In the genomic region with DNA sequence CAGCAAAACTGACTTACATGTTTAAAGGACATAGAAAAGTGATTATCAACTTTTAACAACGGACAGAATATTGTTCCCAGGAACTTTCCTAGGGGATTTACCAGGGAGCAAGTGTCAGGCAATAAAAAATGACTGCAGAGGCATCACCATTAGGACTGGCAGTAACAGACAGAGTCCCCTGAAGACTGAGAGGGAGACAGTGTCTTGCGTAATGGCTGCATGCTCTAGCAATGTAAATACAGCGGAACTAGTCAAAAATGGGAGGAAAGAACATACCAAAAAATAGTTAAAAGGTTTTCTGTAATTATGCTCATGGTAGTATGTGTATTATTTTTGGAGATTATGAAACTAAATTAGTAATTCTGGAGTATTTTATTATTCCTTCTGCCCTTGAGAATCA, we compare ENCODE assay signal across 1 cellular context.
TF ChIP-seq lines count a peak whose summit lies in the region.

No MANE protein-coding gene starts in this region.

TF ChIP-seq in endothelial cell of umbilical vein, 7 proteins besides CTCF, POLR2A, EP300 and RAD21:
- TF ChIP-seq EZH2 (IDR thresholded peaks at IDR 0.05; ENCODE audit: borderline replicate concordance, low read depth, low read length, severe bottlenecking) = no peak
- TF ChIP-seq, protein P1, sequence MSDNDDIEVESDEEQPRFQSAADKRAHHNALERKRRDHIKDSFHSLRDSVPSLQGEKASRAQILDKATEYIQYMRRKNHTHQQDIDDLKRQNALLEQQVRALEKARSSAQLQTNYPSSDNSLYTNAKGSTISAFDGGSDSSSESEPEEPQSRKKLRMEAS (IDR thresholded peaks at IDR 0.05; ENCODE audit: insufficient read depth, insufficient read length) = no peak
- TF ChIP-seq GATA2 (IDR thresholded peaks at IDR 0.05; ENCODE audit: insufficient read depth, insufficient read length, low read depth, low read length) = no peak
